8 cellular contexts compared by ENCODE assay signal in the genomic region with DNA sequence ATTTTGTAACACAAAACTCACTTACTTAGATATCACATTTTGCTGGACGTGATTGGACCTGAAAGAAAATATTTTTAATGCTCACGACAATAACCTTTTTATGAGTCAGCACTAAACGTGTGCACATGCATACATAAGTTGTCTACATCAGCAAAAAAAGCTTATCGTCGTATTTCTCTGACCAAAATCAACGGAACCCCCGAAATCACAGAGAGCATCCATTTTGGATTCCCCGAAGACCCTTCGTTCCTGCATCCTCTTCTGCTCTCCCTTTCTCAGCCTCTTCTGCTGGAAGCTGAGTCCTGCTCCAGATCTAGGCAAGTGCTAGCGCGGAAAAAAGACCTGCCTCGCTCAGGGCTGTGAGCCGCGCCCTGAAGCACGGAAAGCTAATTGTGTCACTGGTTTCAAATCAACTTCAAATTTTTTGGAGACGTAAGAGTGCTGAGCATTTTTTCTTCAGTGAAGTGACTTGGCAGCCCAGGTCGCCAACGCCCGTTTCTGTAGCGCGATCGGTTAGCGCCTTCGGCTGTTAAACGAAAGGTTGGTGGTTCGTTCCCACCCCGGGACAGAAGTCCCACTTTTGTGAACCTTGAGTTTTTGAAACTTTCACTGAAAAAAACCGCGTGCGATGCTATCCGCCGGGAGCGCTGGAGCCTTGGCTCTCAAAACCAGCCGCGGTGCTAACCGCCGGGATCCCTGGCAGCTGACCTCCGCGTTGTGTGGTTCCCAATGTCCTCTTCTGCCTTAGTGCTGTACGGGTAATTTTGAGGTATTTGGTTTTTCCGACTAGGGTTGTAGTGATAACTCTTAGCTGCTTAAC. TPM values are rescaled to one million over a fixed set of nuclear protein-coding genes. Genes with fewer than 3 reads are reported as not detected.
DNase-seq lines count a peak whose midpoint lies in the region; ATAC-seq, FAIRE-seq and TF ChIP-seq lines count a peak whose summit lies in the region.
"Not testable (repeated sequence)": the region's sequence is repeated elsewhere in the genome, so short reads cannot be mapped to it uniquely, and the experiment has no call there.

No MANE protein-coding gene starts in this region.

- TF ChIP-seq EP300 in H1 (IDR thresholded peaks at IDR 0.05; ENCODE audit: borderline replicate concordance in 1 of 2, low read depth in 2 of 2, low read length in 2 of 2) = not testable (repeated sequence)

- DNase-seq in OCI-M1 (lab: John Stamatoyannopoulos, UW) (peak; percentile 98), H1 (ENCODE audit: low read depth in 1 of 2, low spot score in 2 of 2) (peak; percentile 92 to 97), left kidney (ENCODE audit: low read depth, low spot score) (peak; percentile 72), small intestine (peak; percentile 32)
- peak; percentile 71 for DNase-seq in activated T-cell treated with anti-CD3 and anti-CD28 coated beads, Interleukin-2, amount 50 U/mL, for 1 hour

- TF ChIP-seq CTCF in H1 (IDR thresholded peaks at IDR 0.05; ENCODE audit: control extremely low read depth in 1 of 3, insufficient read depth in 1 of 3, low read depth in 1 of 3, low read length in 3 of 3) = not testable (repeated sequence)

- not testable (repeated sequence) for H3K79me2 ChIP-seq in H1 (ENCODE audit: control insufficient read depth in 1 of 2, insufficient read depth in 2 of 2, low read length in 2 of 2)

- H2AFZ ChIP-seq in H1 (ENCODE audit: low read length) = peak overlapping the region; percentile 88

- not testable (repeated sequence) for H3K4ac ChIP-seq in H1 (replicated peaks; ENCODE audit: insufficient read length, low read depth, low read length)

- H3K23ac ChIP-seq in H1 (ENCODE audit: insufficient read length) = not testable (repeated sequence)

- not testable (repeated sequence) for H3K14ac ChIP-seq in H1 (ENCODE audit: insufficient read length)

- H3K27me3 ChIP-seq in H1 (replicated peaks in 1 of 4; ENCODE audit: control insufficient read depth in 3 of 4, extremely low read depth in 1 of 4, insufficient read depth in 3 of 4, low read length in 3 of 4); small intestine (ENCODE audit: control insufficient read depth in 2 of 2, insufficient read depth in 2 of 2, low read length in 2 of 2): not testable (repeated sequence)

- not testable (repeated sequence) for H2BK15ac ChIP-seq in H1 (ENCODE audit: low read length)

- peak overlapping the region; percentile 10; the same call in 1 of the 2 replicates for H2BK12ac ChIP-seq in H1 (ENCODE audit: low read depth, low read length)

- H3K56ac ChIP-seq in H1 (replicated peaks; ENCODE audit: insufficient read length, low read depth, low read length) = not testable (repeated sequence)

- H4K91ac ChIP-seq in H1 (replicated peaks; ENCODE audit: insufficient read length, low read length) = not testable (repeated sequence)

- H3K4me2 ChIP-seq in H1 (ENCODE audit: insufficient read depth in 1 of 2, low read depth in 2 of 2, low read length in 2 of 2) = peak overlapping the region; percentile 72 to 88

- not testable (repeated sequence) for H3K79me1 ChIP-seq in H1 (ENCODE audit: low read depth, low read length)

- not testable (repeated sequence) for H3K27ac ChIP-seq in H1 (ENCODE audit: low read depth, low read length)
- peak overlapping the region; percentile 68 to 72 for H3K27ac ChIP-seq in small intestine (ENCODE audit: low read depth in 1 of 2, low read length in 1 of 2)
- peak overlapping the region; percentile 5 for H3K27ac ChIP-seq in urinary bladder (ENCODE audit: low read depth)

- H3K9ac ChIP-seq in H1 (replicated peaks in 1 of 4; ENCODE audit: extremely low read depth in 1 of 4, low read depth in 3 of 4, low read length in 3 of 4) = peak overlapping the region; percentile 40 to 73 (median 48); a peak in 6 of 7 replicates

- 0 out of 2 replicates have a peak overlapping the region, but pooled peaks have one; percentile 6 for H2BK5ac ChIP-seq in H1 (ENCODE audit: low read depth, low read length)

- not testable (repeated sequence) for H2BK20ac ChIP-seq in H1 (ENCODE audit: low read length)

- POLR2A ChIA-PET in H1 (lab: Charles Lee; ENCODE audit: partially characterized antibody) = interaction anchor here (1.2 to 1.8 kb wide), 2 partner anchors 9 to 89 kb away, joined by 3 to 7 read pairs; no protein-coding TSS in a partner anchor

- peak; percentile 49 for ATAC-seq in HG03196 (IDR thresholded peaks at IDR 0.05; ENCODE audit: unreplicated experiment)

- H3K18ac ChIP-seq in H1 (ENCODE audit: extremely low read depth, low read length) = peak overlapping the region; percentile 84; the same call in 1 of the 2 replicates

- peaks cover 0 to 12% of the 10 kb centered on the region in 2 experiments; a peak in 1 of 4 replicates for H3K9me3 ChIP-seq in H1 (ENCODE audit: insufficient read depth in 2 of 2, low read depth in 1 of 2, low read length in 1 of 2)
- not testable (repeated sequence) for H3K9me3 ChIP-seq in small intestine (ENCODE audit: control insufficient read depth, low read depth)

- TF ChIP-seq POLR2A in GM15510 (IDR thresholded peaks at IDR 0.05; ENCODE audit: borderline replicate concordance, extremely low read depth, insufficient read length) = peak; percentile 19
- not testable (repeated sequence) for TF ChIP-seq POLR2A in H1 (IDR thresholded peaks at IDR 0.05; ENCODE audit: control extremely low read depth in 1 of 2, low read depth in 2 of 2, low read length in 2 of 2)

- CTCF ChIA-PET in H1 (lab: Charles Lee; ENCODE audit: partially characterized antibody) = not testable (repeated sequence)

- not testable (repeated sequence) for H4K20me1 ChIP-seq in H1 (replicated peaks in 1 of 2; ENCODE audit: control insufficient read depth in 1 of 2, insufficient read depth in 2 of 2, low read length in 2 of 2)

- H3K36me3 ChIP-seq in H1 (ENCODE audit: control insufficient read depth in 2 of 4, insufficient read depth in 4 of 4, low read length in 3 of 4); small intestine (ENCODE audit: control insufficient read depth in 2 of 2, insufficient read depth in 2 of 2, low read length in 2 of 2); urinary bladder (ENCODE audit: insufficient read depth): not testable (repeated sequence)

- H3K23me2 ChIP-seq in H1 (ENCODE audit: low read depth, low read length) = not testable (repeated sequence)

- 4% methylated on average over 41 of the region's 41 CpGs; no CpG with 5 or more reads in 1 of the 2 experiments for WGBS in H1 (ENCODE audit: extremely low coverage in 1 of 2, insufficient coverage in 1 of 2, insufficient read length in 1 of 2, insufficient replicate concordance in 2 of 2, low coverage in 1 of 2, low lambda C conversion rate in 2 of 2, missing lambda C conversion rate in 1 of 2), 2 experiments
- WGBS in small intestine, 3 donors = 4 to 21% (median 13%) methylated on average over 41 of the region's 41 CpGs
- WGBS in urinary bladder = 2% methylated on average over 41 of the region's 41 CpGs

- FAIRE-seq in H1 (lab: Jason Lieb, UNC) = peak; percentile 68
- not testable (repeated sequence) for FAIRE-seq in small intestine (lab: Jason Lieb, UNC)

- peak overlapping the region; percentile 63 to 89 (median 74) for H3K4me3 ChIP-seq in H1 (ENCODE audit: extremely low read depth in 1 of 4, insufficient read depth in 2 of 4, low read depth in 3 of 4, low read length in 4 of 4)
- H3K4me3 ChIP-seq in small intestine (ENCODE audit: low read depth in 1 of 2, low read length in 2 of 2) = peak overlapping the region; percentile 20 to 23
- peak overlapping the region; percentile 39 for H3K4me3 ChIP-seq in urinary bladder (ENCODE audit: low read depth, low read length)

- TF ChIP-seq RAD21 in H1 (IDR thresholded peaks at IDR 0.05 in 1 of 2, conservative IDR thresholded peaks at IDR 0.05 in 1 of 2; ENCODE audit: low read depth in 2 of 2, low read length in 2 of 2) = not testable (repeated sequence)

- H2BK120ac ChIP-seq in H1 (replicated peaks; ENCODE audit: low read depth, low read length) = not testable (repeated sequence)

- H3K4me1 ChIP-seq in H1 (replicated peaks in 1 of 4; ENCODE audit: control insufficient read depth in 3 of 4, insufficient read depth in 4 of 4, low read length in 3 of 4); small intestine (ENCODE audit: control insufficient read depth in 2 of 2, insufficient read depth in 1 of 2, low read depth in 1 of 2, low read length in 1 of 2); urinary bladder (ENCODE audit: insufficient read depth): not testable (repeated sequence)

- not testable (repeated sequence) for H4K5ac ChIP-seq in H1 (ENCODE audit: insufficient read length, low read depth, low read length)

- H2AK5ac ChIP-seq in H1 (ENCODE audit: low read depth, low read length) = not testable (repeated sequence)

- H4K8ac ChIP-seq in H1 (ENCODE audit: extremely low read depth, insufficient read depth, low read length) = peak overlapping the region; percentile 46; the same call in 1 of the 2 replicates

TF ChIP-seq in H1, 55 proteins besides CTCF, POLR2A, EP300 and RAD21 (continues in another document):
- peak; percentile 22 for TF ChIP-seq NANOG (IDR thresholded peaks at IDR 0.05; ENCODE audit: insufficient read depth, low read depth, low read length, poor library complexity, severe bottlenecking)

RNA-seq across cellular contexts. Expression of gene FCGR3B, which starts 9.6 kb away (rescaled TPM):
- not detected in 2 replicates for total RNA-seq in H1 (2021; fragmentation: NEBNext Ultra II Directional; extraction: Animal tissue kit (Norgen Biotek cat#: 25700))
- not detected in 2 replicates for polyA plus RNA-seq in H1 (2011; rRNA removed)
- not detected for polyA plus RNA-seq in H1 (2011; cell fraction: cytosol; rRNA removed)
- not detected for polyA plus RNA-seq in H1 (2011; cell fraction: nucleus; rRNA removed)
- polyA plus RNA-seq in H1 (2012, experiment 1 of 2) = not detected in 4 replicates
- not detected for polyA plus RNA-seq in H1 (2012, experiment 2 of 2)
- not detected for polyA plus RNA-seq in H1 (2013, experiment 1 of 2)
- not detected for polyA plus RNA-seq in H1 (2013, experiment 2 of 2)
- polyA minus RNA-seq in H1 (2011; rRNA and poly(A)+ RNA removed) = not detected in 2 replicates
- polyA minus RNA-seq in H1 (2011; cell fraction: cytosol; rRNA and poly(A)+ RNA removed) = not detected
- polyA minus RNA-seq in H1 (2011; cell fraction: nucleus; rRNA and poly(A)+ RNA removed) = not detected
- under 1 TPM; 0.22 to 0.54 (median 0.27) TPM for polyA plus RNA-seq in small intestine
- 1.2 TPM for total RNA-seq in urinary bladder
- polyA plus RNA-seq in urinary bladder = 0.67 TPM

RNA-seq across cellular contexts. Expression of gene FCGR2B, which starts 41.6 kb away (rescaled TPM):
- not detected in 2 replicates for total RNA-seq in H1 (2021; fragmentation: NEBNext Ultra II Directional; extraction: Animal tissue kit (Norgen Biotek cat#: 25700))
- polyA plus RNA-seq in H1 (2011; rRNA removed) = 0.05 and 0.11 TPM in 2 replicates
- 0.05 TPM for polyA plus RNA-seq in H1 (2011; cell fraction: cytosol; rRNA removed)
- 0.03 TPM for polyA plus RNA-seq in H1 (2011; cell fraction: nucleus; rRNA removed)
- not detected in 4 replicates for polyA plus RNA-seq in H1 (2012, experiment 1 of 2)
- not detected for polyA plus RNA-seq in H1 (2012, experiment 2 of 2)
- 0.02 TPM for polyA plus RNA-seq in H1 (2013, experiment 1 of 2)
- polyA plus RNA-seq in H1 (2013, experiment 2 of 2) = 0.02 TPM
- 0.20 TPM in 1 of 2 replicates, not detected in the other for polyA minus RNA-seq in H1 (2011; rRNA and poly(A)+ RNA removed)
- not detected for polyA minus RNA-seq in H1 (2011; cell fraction: cytosol; rRNA and poly(A)+ RNA removed)
- polyA minus RNA-seq in H1 (2011; cell fraction: nucleus; rRNA and poly(A)+ RNA removed) = not detected
- polyA plus RNA-seq in small intestine = 10 to 100 TPM in 1 of 3 donors, under 1 TPM in 1, not detected in 1; 0.54 to 12.3 TPM
- total RNA-seq in urinary bladder = 3.4 TPM
- 25.3 TPM for polyA plus RNA-seq in urinary bladder

Comparison
In these comparisons a context has a peak if more than half of its experiments do, and no peak if none do; other contexts are left out.
1. DNase-seq: peak in every context shown above with its lines; median percentile 98 in OCI-M1; 94 in H1; 72 in left kidney; 71 in activated T-cell treated with anti-CD3 and anti-CD28 coated beads, Interleukin-2, amount 50 U/mL, for 1 hour; 32 in small intestine.
2. H3K4me3 ChIP-seq: peak in every context shown above with its lines; median percentile 74 in H1; 39 in urinary bladder; 22 in small intestine.